ENCODE assay signal across 17 cellular contexts in genomic region chr3:11005686-11006256, GRCh38. TPM values are rescaled to one million over a fixed set of nuclear protein-coding genes. Genes with fewer than 3 reads are reported as not detected.
"Had no signal": no experiment of that assay in that cellular context is flagged by ENCODE, and none has a peak within 500 bp of the region (broad histone marks: within the 10 kb centered on the region; RNA-seq: fewer than 3 reads in every experiment).

No MANE protein-coding gene starts in this region.

- H3K36me3 ChIP-seq: heart left ventricle, pancreas, SJCRH30, upper lobe of left lung had no signal

- H3K27me3 ChIP-seq: pancreas, upper lobe of left lung had no signal

- FAIRE-seq: islet of Langerhans, pancreas had no signal

- ATAC-seq: activated CD4-positive, CD25-positive, alpha-beta regulatory T cell treated with anti-CD3 and anti-CD28 coated beads, Interleukin-2, amount 50 U/mL, for 24 hours; effector memory CD8-positive, alpha-beta T cell; heart left ventricle; left ventricle myocardium superior; pancreas; stimulated activated memory B cell treated with anti-CD40 and anti-IgM and Interleukin-4, amounts not matched to agents 10 μg/mL and 1 μg/mL and 100 μg/mL, for 72 hours had no signal

- H3K4me3 ChIP-seq: heart left ventricle, pancreas, SJCRH30, upper lobe of left lung had no signal

- H3K27ac ChIP-seq: heart left ventricle, pancreas, SJCRH30, upper lobe of left lung had no signal

- DNase-seq: activated CD4-positive, alpha-beta T cell treated with anti-CD3 and anti-CD28 coated beads, Interleukin-2, amount 50 U/mL, for 4 hours; activated T-cell treated with anti-CD3 and anti-CD28 coated beads, Interleukin-2, amount 50 U/mL, for 1 hour; amniotic stem cell; cortex of kidney; effector memory CD8-positive, alpha-beta T cell; erythroblast; foreskin melanocyte; heart left ventricle; left ventricle myocardium superior; pancreas; retina; SJCRH30; upper lobe of left lung had no signal

RNA-seq across cellular contexts. Expression of gene SLC6A1, which starts 13.2 kb away (rescaled TPM):
- total RNA-seq: SJCRH30; T-helper 2 cell treated with Interferon-gamma antibody and Interleukin-4, amounts not matched to agents 100 ng/mL and 5 ng/mL, for 36 hours had no signal
